Comparison of ENCODE assay signal across 13 cellular contexts in the genomic region with DNA sequence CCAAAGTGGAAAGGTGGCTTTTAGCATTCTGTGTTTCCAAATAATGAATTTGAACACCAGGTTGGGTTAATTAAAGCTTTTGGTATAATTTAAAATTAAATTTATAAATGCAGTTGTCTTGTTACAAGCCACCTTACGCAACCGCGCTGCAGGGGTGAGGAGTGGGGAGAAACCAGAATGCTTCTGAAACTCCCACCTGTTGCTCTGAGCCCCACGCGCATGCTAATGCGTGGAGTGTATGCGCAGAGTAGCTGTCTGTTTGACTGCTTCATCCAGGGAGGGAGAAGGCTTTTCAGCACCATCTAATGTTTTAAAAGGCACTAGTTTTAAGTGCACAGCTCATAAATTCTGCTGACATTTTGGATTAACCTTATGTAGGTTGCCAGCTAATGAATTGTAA. TPM values are rescaled to one million over a fixed set of nuclear protein-coding genes. Genes with fewer than 3 reads are reported as not detected.
DNase-seq lines count a peak whose midpoint lies in the region; ATAC-seq and TF ChIP-seq lines count a peak whose summit lies in the region.
"Had no signal": no experiment of that assay in that cellular context is flagged by ENCODE, and none has a peak within 500 bp of the region (broad histone marks: within the 10 kb centered on the region; RNA-seq: fewer than 3 reads in every experiment).

No MANE protein-coding gene starts in this region.

- TF ChIP-seq CTCF in activated CD8-positive, alpha-beta T cell treated with anti-CD3 and anti-CD28 coated beads for 36 hours (IDR thresholded peaks at IDR 0.05), result no peak
- no peak for TF ChIP-seq CTCF in CD4-positive, alpha-beta T cell (IDR thresholded peaks at IDR 0.05)
- TF ChIP-seq CTCF in mucosa of descending colon (IDR thresholded peaks at IDR 0.05), result no peak
- TF ChIP-seq CTCF in PC-3 (conservative IDR thresholded peaks at IDR 0.05; ENCODE audit: low read depth, low read length), result no peak

- H3K4me2 ChIP-seq in PC-3 (ENCODE audit: low read length), result no peak overlapping the region

- peak overlapping the region; percentile 52 for H3K4me3 Mint-ChIP-seq in activated CD8-positive, alpha-beta T cell treated with anti-CD3 and anti-CD28 coated beads for 36 hours
- H3K4me3 Mint-ChIP-seq in activated CD8-positive, alpha-beta T cell treated with anti-CD3 and anti-CD28 coated beads, Interleukin-2, amount 10 ng/mL, durations not matched to agents 7 days and 5 days, result no peak overlapping the region
- no peak overlapping the region for H3K4me3 Mint-ChIP-seq in CD4-positive, alpha-beta T cell
- no peak overlapping the region for H3K4me3 Mint-ChIP-seq in T-helper 17 cell
- no peak overlapping the region for H3K4me3 Mint-ChIP-seq in activated T-helper 2 cell treated with anti-CD3 and anti-CD28 coated beads, Interferon-gamma antibody, Interleukin-2, Interleukin-4, amounts not matched to agents 10 μg/mL and 5 μg/mL and 100 μg/mL, durations not matched to agents 14 hours and 24 hours and 36 hours (ENCODE audit: low read depth)

- no peaks in the 10 kb centered on the region for H3K36me3 ChIP-seq in mucosa of descending colon (ENCODE audit: low read depth)
- H3K36me3 ChIP-seq in PC-3 (ENCODE audit: low read depth, low read length), result peaks cover 54% of the 10 kb centered on the region

- peaks cover 67% of the 10 kb centered on the region for H3K4me1 Mint-ChIP-seq in activated CD8-positive, alpha-beta T cell treated with anti-CD3 and anti-CD28 coated beads for 36 hours (ENCODE audit: low read depth)
- H3K4me1 Mint-ChIP-seq in activated CD8-positive, alpha-beta T cell treated with anti-CD3 and anti-CD28 coated beads, Interleukin-2, amount 10 ng/mL, durations not matched to agents 7 days and 5 days (ENCODE audit: low read depth), result peaks cover 52% of the 10 kb centered on the region
- peaks cover 53% of the 10 kb centered on the region for H3K4me1 Mint-ChIP-seq in CD4-positive, alpha-beta T cell (ENCODE audit: low read depth)
- peaks cover 28% of the 10 kb centered on the region for H3K4me1 Mint-ChIP-seq in T-helper 17 cell
- H3K4me1 Mint-ChIP-seq in activated T-helper 2 cell treated with anti-CD3 and anti-CD28 coated beads, Interferon-gamma antibody, Interleukin-2, Interleukin-4, amounts not matched to agents 10 μg/mL and 5 μg/mL and 100 μg/mL, durations not matched to agents 14 hours and 24 hours and 36 hours (ENCODE audit: low read depth), result peaks cover 42% of the 10 kb centered on the region

- H3K4me3 ChIP-seq in mucosa of descending colon (no peak overlapping the region), PC-3 (ENCODE audit: low read length) (no peak overlapping the region)

- POLR2A ChIA-PET in activated CD8-positive, alpha-beta T cell treated with anti-CD3 and anti-CD28 coated beads for 36 hours (lab: Charles Lee), result interaction anchor here (0.9 to 6.3 kb wide), 7 partner anchors 8 to 729 kb away, joined by 3 to 127 read pairs (median 7); partner anchors contain the start of genes CXCR3 and OGT
- POLR2A ChIA-PET in activated CD8-positive, alpha-beta T cell treated with anti-CD3 and anti-CD28 coated beads, Interleukin-2, amount 10 ng/mL, durations not matched to agents 7 days and 5 days (lab: Charles Lee), result interaction anchor here (1.3 to 6.5 kb wide), 2 partner anchors 12 to 72 kb away, joined by 4 to 86 read pairs; partner anchors contain the start of genes CXCR3 and OGT
- POLR2A ChIA-PET in CD4-positive, alpha-beta T cell (lab: Charles Lee), result interaction anchor here (0.7 to 2.5 kb wide), 4 partner anchors 9 to 160 kb away, joined by 3 to 26 read pairs (median 4); partner anchors contain the start of gene OGT
- POLR2A ChIA-PET in PC-3 (lab: Charles Lee; ENCODE audit: unreplicated experiment), result no interaction called here

- H3F3A ChIP-seq in PC-3 (ENCODE audit: low read length, unreplicated experiment), result peaks cover 17% of the 10 kb centered on the region

- no peak for ATAC-seq in activated CD8-positive, alpha-beta T cell treated with anti-CD3 and anti-CD28 coated beads for 36 hours
- ATAC-seq in activated CD8-positive, alpha-beta T cell treated with anti-CD3 and anti-CD28 coated beads, Interleukin-2, amount 10 ng/mL, durations not matched to agents 7 days and 5 days, result no peak
- peak; percentile 24 for ATAC-seq in CD4-positive, alpha-beta T cell (ENCODE audit: poor library complexity)
- ATAC-seq in T-helper 17 cell (no peak), mucosa of descending colon (no peak), PC-3 (no peak), GM19328 (IDR thresholded peaks at IDR 0.05; ENCODE audit: unreplicated experiment) (no peak)

- peaks cover 5% of the 10 kb centered on the region for H3K4me1 ChIP-seq in mucosa of descending colon (ENCODE audit: low read depth)
- peaks cover 35% of the 10 kb centered on the region for H3K4me1 ChIP-seq in PC-3 (ENCODE audit: insufficient read depth, low read length)

- H3K9me3 Mint-ChIP-seq in activated CD8-positive, alpha-beta T cell treated with anti-CD3 and anti-CD28 coated beads for 36 hours, result no peaks in the 10 kb centered on the region
- no peaks in the 10 kb centered on the region for H3K9me3 Mint-ChIP-seq in activated CD8-positive, alpha-beta T cell treated with anti-CD3 and anti-CD28 coated beads, Interleukin-2, amount 10 ng/mL, durations not matched to agents 7 days and 5 days (ENCODE audit: insufficient read depth)
- H3K9me3 Mint-ChIP-seq in CD4-positive, alpha-beta T cell, result no peaks in the 10 kb centered on the region
- H3K9me3 Mint-ChIP-seq in activated T-helper 2 cell treated with anti-CD3 and anti-CD28 coated beads, Interferon-gamma antibody, Interleukin-2, Interleukin-4, amounts not matched to agents 10 μg/mL and 5 μg/mL and 100 μg/mL, durations not matched to agents 14 hours and 24 hours and 36 hours, result no peaks in the 10 kb centered on the region

- H3K27me3 Mint-ChIP-seq in activated CD8-positive, alpha-beta T cell treated with anti-CD3 and anti-CD28 coated beads for 36 hours, result no peaks in the 10 kb centered on the region
- H3K27me3 Mint-ChIP-seq in activated CD8-positive, alpha-beta T cell treated with anti-CD3 and anti-CD28 coated beads, Interleukin-2, amount 10 ng/mL, durations not matched to agents 7 days and 5 days (ENCODE audit: low read depth), result no peaks in the 10 kb centered on the region
- H3K27me3 Mint-ChIP-seq in CD4-positive, alpha-beta T cell, result no peaks in the 10 kb centered on the region
- no peaks in the 10 kb centered on the region for H3K27me3 Mint-ChIP-seq in T-helper 17 cell
- no peaks in the 10 kb centered on the region for H3K27me3 Mint-ChIP-seq in activated T-helper 2 cell treated with anti-CD3 and anti-CD28 coated beads, Interferon-gamma antibody, Interleukin-2, Interleukin-4, amounts not matched to agents 10 μg/mL and 5 μg/mL and 100 μg/mL, durations not matched to agents 14 hours and 24 hours and 36 hours (ENCODE audit: low read depth)

- H3K9me2 ChIP-seq in PC-3 (replicated peaks; ENCODE audit: low read length), result no peaks in the 10 kb centered on the region

- CTCF ChIA-PET in activated CD8-positive, alpha-beta T cell treated with anti-CD3 and anti-CD28 coated beads for 36 hours (lab: Charles Lee), result interaction anchor here (1.1 to 3.4 kb wide), 2 partner anchors 10 to 12 kb away, joined by 5 to 13 read pairs; partner anchors contain the start of gene OGT
- CTCF ChIA-PET in activated CD8-positive, alpha-beta T cell treated with anti-CD3 and anti-CD28 coated beads, Interleukin-2, amount 10 ng/mL, durations not matched to agents 7 days and 5 days (lab: Charles Lee), result interaction anchor here (0.9 to 1.0 kb wide), 2 partner anchors 31 to 36 kb away, joined by 3 read pairs; no protein-coding TSS in a partner anchor
- CTCF ChIA-PET in CD4-positive, alpha-beta T cell (lab: Charles Lee), result interaction anchor here (0.7 to 0.9 kb wide), 2 partner anchors 10 to 11 kb away, joined by 3 read pairs; no protein-coding TSS in a partner anchor
- CTCF ChIA-PET in PC-3 (lab: Charles Lee), result no interaction called here

- no peaks in the 10 kb centered on the region for H3K27me3 ChIP-seq in CD4-positive, alpha-beta T cell (ENCODE audit: control insufficient read depth, insufficient read depth, low read length)
- H3K27me3 ChIP-seq in PC-3 (ENCODE audit: low read length), result no peaks in the 10 kb centered on the region

- no peaks in the 10 kb centered on the region for H3K9me3 ChIP-seq in CD4-positive, alpha-beta T cell (ENCODE audit: control insufficient read depth, low read length)
- H3K9me3 ChIP-seq in T-helper 17 cell (ENCODE audit: control insufficient read depth, low read length, poor library complexity, severe bottlenecking), result no peaks in the 10 kb centered on the region
- H3K9me3 ChIP-seq in mucosa of descending colon, result no peaks in the 10 kb centered on the region
- H3K9me3 ChIP-seq in PC-3 (ENCODE audit: low read length), result no peaks in the 10 kb centered on the region

- DNase-seq in activated CD8-positive, alpha-beta T cell treated with anti-CD3 and anti-CD28 coated beads for 36 hours, result peak; percentile 52
- no peak for DNase-seq in activated CD8-positive, alpha-beta T cell treated with anti-CD3 and anti-CD28 coated beads, Interleukin-2, amount 10 ng/mL, durations not matched to agents 7 days and 5 days
- DNase-seq in CD4-positive, alpha-beta T cell, result no peak
- DNase-seq in T-helper 17 cell, result no peak
- DNase-seq in mucosa of descending colon, result peak in 2 of 3 donors; percentile 14 to 27
- DNase-seq in PC-3, result no peak
- no peak for DNase-seq in activated T-helper 2 cell treated with anti-CD3 and anti-CD28 coated beads, Interferon-gamma antibody, Interleukin-2, Interleukin-4, amounts not matched to agents 10 μg/mL and 5 μg/mL and 100 μg/mL, durations not matched to agents 14 hours and 24 hours and 36 hours (ENCODE audit: low spot score)
- DNase-seq: DMS79 treated with DMSO at 0.1 percent for 48 hours, MV-4-11, NCI-H1694, NCI-H69 had no signal

- H3K27ac Mint-ChIP-seq in activated CD8-positive, alpha-beta T cell treated with anti-CD3 and anti-CD28 coated beads for 36 hours, result peak overlapping the region; percentile 75
- no peak overlapping the region for H3K27ac Mint-ChIP-seq in activated CD8-positive, alpha-beta T cell treated with anti-CD3 and anti-CD28 coated beads, Interleukin-2, amount 10 ng/mL, durations not matched to agents 7 days and 5 days
- H3K27ac Mint-ChIP-seq in CD4-positive, alpha-beta T cell, result no peak overlapping the region
- H3K27ac Mint-ChIP-seq in T-helper 17 cell, result peak overlapping the region; percentile 21
- no peak overlapping the region for H3K27ac Mint-ChIP-seq in activated T-helper 2 cell treated with anti-CD3 and anti-CD28 coated beads, Interferon-gamma antibody, Interleukin-2, Interleukin-4, amounts not matched to agents 10 μg/mL and 5 μg/mL and 100 μg/mL, durations not matched to agents 14 hours and 24 hours and 36 hours

- no TSS peak for BruUV-seq in PC-3 (replicated peaks; lab: Mats Ljungman, UMichigan)

- H3K36me3 Mint-ChIP-seq in activated CD8-positive, alpha-beta T cell treated with anti-CD3 and anti-CD28 coated beads for 36 hours (ENCODE audit: low read depth), result peaks cover 78% of the 10 kb centered on the region
- H3K36me3 Mint-ChIP-seq in activated CD8-positive, alpha-beta T cell treated with anti-CD3 and anti-CD28 coated beads, Interleukin-2, amount 10 ng/mL, durations not matched to agents 7 days and 5 days (ENCODE audit: low read depth), result peaks cover 73% of the 10 kb centered on the region
- peaks cover 80% of the 10 kb centered on the region for H3K36me3 Mint-ChIP-seq in CD4-positive, alpha-beta T cell (ENCODE audit: low read depth)
- peaks cover 8% of the 10 kb centered on the region for H3K36me3 Mint-ChIP-seq in T-helper 17 cell (ENCODE audit: low read depth)
- H3K36me3 Mint-ChIP-seq in activated T-helper 2 cell treated with anti-CD3 and anti-CD28 coated beads, Interferon-gamma antibody, Interleukin-2, Interleukin-4, amounts not matched to agents 10 μg/mL and 5 μg/mL and 100 μg/mL, durations not matched to agents 14 hours and 24 hours and 36 hours (ENCODE audit: low read depth), result peaks cover 74% of the 10 kb centered on the region

- intact Hi-C loops in activated CD8-positive, alpha-beta T cell treated with anti-CD3 and anti-CD28 coated beads for 36 hours (cut with micrococcal nuclease), result no loop called here
- intact Hi-C loops in CD4-positive, alpha-beta T cell (cut with DNase I, micrococcal nuclease), result no loop called here
- intact Hi-C loops in mucosa of descending colon (cut with DNase I, micrococcal nuclease), result no loop called here
- intact Hi-C loops in PC-3 (cut with micrococcal nuclease), result no loop called here
- intact Hi-C loops in activated T-helper 2 cell treated with anti-CD3 and anti-CD28 coated beads, Interferon-gamma antibody, Interleukin-2, Interleukin-4, amounts not matched to agents 10 μg/mL and 5 μg/mL and 100 μg/mL, durations not matched to agents 14 hours and 24 hours and 36 hours (cut with micrococcal nuclease), result no loop called here

- H3K79me2 ChIP-seq in PC-3 (ENCODE audit: low read length), result peaks cover 91% of the 10 kb centered on the region

- no peak overlapping the region for H2AFZ ChIP-seq in PC-3 (ENCODE audit: low read length)

- no peak overlapping the region for H3K27ac ChIP-seq in CD4-positive, alpha-beta T cell (ENCODE audit: low read depth, low read length)
- no peak overlapping the region for H3K27ac ChIP-seq in PC-3 (ENCODE audit: low read length)
- H3K27ac ChIP-seq: HL-60 had no signal

- no peak overlapping the region for H3K9ac ChIP-seq in PC-3 (ENCODE audit: low read length)

- H4K20me1 ChIP-seq in PC-3 (ENCODE audit: low read length), result peaks cover 61% of the 10 kb centered on the region

RNA-seq across cellular contexts. Expression of gene OGT, which starts 12.5 kb away (rescaled TPM):
- total RNA-seq in activated CD8-positive, alpha-beta T cell treated with anti-CD3 and anti-CD28 coated beads for 36 hours, result 100 to 1,000 TPM; 354 to 358 TPM
- 100 to 1,000 TPM; 252 to 264 TPM for total RNA-seq in activated CD8-positive, alpha-beta T cell treated with anti-CD3 and anti-CD28 coated beads, Interleukin-2, amount 10 ng/mL, durations not matched to agents 7 days and 5 days
- total RNA-seq in CD4-positive, alpha-beta T cell, result 100 to 1,000 TPM; 279 to 295 TPM
- 100 to 1,000 TPM; 423 to 453 TPM for total RNA-seq in T-helper 17 cell
- total RNA-seq in mucosa of descending colon, result 100 to 1,000 TPM in 2 of 3 donors, 10 to 100 TPM in 1; 89.4 to 133 (median 120) TPM
- 94.2 and 99.8 TPM in 2 replicates for total RNA-seq in PC-3 (2014; rRNA removed)
- total RNA-seq in activated T-helper 2 cell treated with anti-CD3 and anti-CD28 coated beads, Interferon-gamma antibody, Interleukin-2, Interleukin-4, amounts not matched to agents 10 μg/mL and 5 μg/mL and 100 μg/mL, durations not matched to agents 14 hours and 24 hours and 36 hours, result 224 and 231 TPM in 2 replicates

RNA-seq across cellular contexts. Expression of gene GCNA, which starts 32.9 kb away (rescaled TPM):
- total RNA-seq in activated CD8-positive, alpha-beta T cell treated with anti-CD3 and anti-CD28 coated beads for 36 hours, result 1 to 10 TPM; 3.5 to 5.1 TPM
- 1 to 10 TPM; 6.5 to 6.6 TPM for total RNA-seq in activated CD8-positive, alpha-beta T cell treated with anti-CD3 and anti-CD28 coated beads, Interleukin-2, amount 10 ng/mL, durations not matched to agents 7 days and 5 days
- 1 to 10 TPM; 1.7 to 2.3 TPM for total RNA-seq in CD4-positive, alpha-beta T cell
- total RNA-seq in T-helper 17 cell, result 1 to 10 TPM; 1.2 to 1.3 TPM
- total RNA-seq in mucosa of descending colon, result 1 to 10 TPM; 1.2 to 2.0 (median 1.5) TPM
- 1.6 and 2.9 TPM in 2 replicates for total RNA-seq in PC-3 (2014; rRNA removed)
- total RNA-seq in activated T-helper 2 cell treated with anti-CD3 and anti-CD28 coated beads, Interferon-gamma antibody, Interleukin-2, Interleukin-4, amounts not matched to agents 10 μg/mL and 5 μg/mL and 100 μg/mL, durations not matched to agents 14 hours and 24 hours and 36 hours, result 3.4 and 3.5 TPM in 2 replicates

Comparison
In these comparisons a context has a peak if more than half of its experiments do, and no peak if none do; other contexts are left out.
1. DNase-seq: peak in activated CD8-positive, alpha-beta T cell treated with anti-CD3 and anti-CD28 coated beads for 36 hours (single experiment) and mucosa of descending colon (2 of 3); none in activated CD8-positive, alpha-beta T cell treated with anti-CD3 and anti-CD28 coated beads, Interleukin-2, amount 10 ng/mL, durations not matched to agents 7 days and 5 days (single experiment), CD4-positive, alpha-beta T cell (0 of 10), T-helper 17 cell (0 of 3), PC-3 (single experiment) and activated T-helper 2 cell treated with anti-CD3 and anti-CD28 coated beads, Interferon-gamma antibody, Interleukin-2, Interleukin-4, amounts not matched to agents 10 μg/mL and 5 μg/mL and 100 μg/mL, durations not matched to agents 14 hours and 24 hours and 36 hours (single experiment).
2. H3K27ac Mint-ChIP-seq: peak in activated CD8-positive, alpha-beta T cell treated with anti-CD3 and anti-CD28 coated beads for 36 hours (single experiment) and T-helper 17 cell (single experiment); none in activated CD8-positive, alpha-beta T cell treated with anti-CD3 and anti-CD28 coated beads, Interleukin-2, amount 10 ng/mL, durations not matched to agents 7 days and 5 days (single experiment), CD4-positive, alpha-beta T cell (single experiment) and activated T-helper 2 cell treated with anti-CD3 and anti-CD28 coated beads, Interferon-gamma antibody, Interleukin-2, Interleukin-4, amounts not matched to agents 10 μg/mL and 5 μg/mL and 100 μg/mL, durations not matched to agents 14 hours and 24 hours and 36 hours (single experiment).